24 cellular contexts compared by ENCODE assay signal in genomic region chr9:93612052-93612795, GRCh38. TPM values are rescaled to one million over a fixed set of nuclear protein-coding genes. Genes with fewer than 3 reads are reported as not detected.
A peak's percentile ranks its signal among the peaks of the same experiment; 100 is the strongest.
DNase-seq lines count a peak whose midpoint lies in the region; ATAC-seq and TF ChIP-seq lines count a peak whose summit lies in the region.
"Had no signal": no experiment of that assay in that cellular context is flagged by ENCODE, and none has a peak within 500 bp of the region (broad histone marks: within the 10 kb centered on the region; RNA-seq: fewer than 3 reads in every experiment).

No MANE protein-coding gene starts in this region.

- ATAC-seq in activated CD8-positive, alpha-beta T cell treated with anti-CD3 and anti-CD28 coated beads for 36 hours: peak; percentile 70
- no peak for ATAC-seq in activated CD8-positive, alpha-beta T cell treated with anti-CD3 and anti-CD28 coated beads, Interleukin-2, amount 10 ng/mL, durations not matched to agents 7 days and 5 days
- ATAC-seq in HG03139 (IDR thresholded peaks at IDR 0.05; ENCODE audit: unreplicated experiment): no peak
- ATAC-seq in GM18502 (IDR thresholded peaks at IDR 0.05; ENCODE audit: poor library complexity, unreplicated experiment): no peak
- ATAC-seq: GM23338 had no signal

- TF ChIP-seq CTCF in activated CD8-positive, alpha-beta T cell treated with anti-CD3 and anti-CD28 coated beads for 36 hours (IDR thresholded peaks at IDR 0.05): no peak
- no peak for TF ChIP-seq CTCF in HEK293 (tag by site-specific recombination; IDR thresholded peaks at IDR 0.05)
- no peak for TF ChIP-seq CTCF in uterus (IDR thresholded peaks at IDR 0.05)

- H3K4me3 ChIP-seq in HEK293 (ENCODE audit: low read depth, low read length) (no peak overlapping the region), adipocyte (ENCODE audit: low read length) (no peak overlapping the region), uterus (no peak overlapping the region)
- H3K4me3 ChIP-seq: ascending aorta, dorsolateral prefrontal cortex, GM23338, neural progenitor cell, right lobe of liver had no signal

- H3K4me3 Mint-ChIP-seq in activated CD8-positive, alpha-beta T cell treated with anti-CD3 and anti-CD28 coated beads for 36 hours: no peak overlapping the region
- no peak overlapping the region for H3K4me3 Mint-ChIP-seq in activated CD8-positive, alpha-beta T cell treated with anti-CD3 and anti-CD28 coated beads, Interleukin-2, amount 10 ng/mL, durations not matched to agents 7 days and 5 days
- H3K4me3 Mint-ChIP-seq: activated CD4-positive, alpha-beta T cell treated with anti-CD3 and anti-CD28 coated beads, Interleukin-2, amount 10 ng/mL, durations not matched to agents 7 days and 5 days; GM23338; neural progenitor cell; type B pancreatic cell had no signal

- H3K9me3 ChIP-seq in HEK293 (ENCODE audit: control insufficient read depth, insufficient read depth, low read depth, low read length) (no peaks in the 10 kb centered on the region), adipocyte (ENCODE audit: control insufficient read depth, low read length) (peaks cover 19% of the 10 kb centered on the region), uterus (peaks cover 0 to 16% of the 10 kb centered on the region in 2 donors)

- H3K36me3 Mint-ChIP-seq in activated CD8-positive, alpha-beta T cell treated with anti-CD3 and anti-CD28 coated beads for 36 hours (ENCODE audit: low read depth): peaks cover 21% of the 10 kb centered on the region
- peaks cover 18% of the 10 kb centered on the region for H3K36me3 Mint-ChIP-seq in activated CD8-positive, alpha-beta T cell treated with anti-CD3 and anti-CD28 coated beads, Interleukin-2, amount 10 ng/mL, durations not matched to agents 7 days and 5 days (ENCODE audit: low read depth)

- CTCF ChIA-PET in activated CD8-positive, alpha-beta T cell treated with anti-CD3 and anti-CD28 coated beads for 36 hours (lab: Charles Lee): no interaction called here
- CTCF ChIA-PET in activated CD8-positive, alpha-beta T cell treated with anti-CD3 and anti-CD28 coated beads, Interleukin-2, amount 10 ng/mL, durations not matched to agents 7 days and 5 days (lab: Charles Lee): no interaction called here
- CTCF ChIA-PET in HEK293 (lab: Yijun Ruan, JAX): interaction anchor here (0.6 kb wide), 2 partner anchors 8 to 28 kb away, joined by 3 to 4 read pairs; no protein-coding TSS in a partner anchor

- H3K27ac Mint-ChIP-seq in activated CD8-positive, alpha-beta T cell treated with anti-CD3 and anti-CD28 coated beads for 36 hours: peak overlapping the region; percentile 47
- H3K27ac Mint-ChIP-seq in activated CD8-positive, alpha-beta T cell treated with anti-CD3 and anti-CD28 coated beads, Interleukin-2, amount 10 ng/mL, durations not matched to agents 7 days and 5 days: no peak overlapping the region
- H3K27ac Mint-ChIP-seq: activated CD4-positive, alpha-beta T cell treated with anti-CD3 and anti-CD28 coated beads, Interleukin-2, amount 10 ng/mL, durations not matched to agents 7 days and 5 days; GM23338; neural progenitor cell had no signal

- peaks cover 16% of the 10 kb centered on the region for H3K9me3 Mint-ChIP-seq in activated CD8-positive, alpha-beta T cell treated with anti-CD3 and anti-CD28 coated beads for 36 hours
- H3K9me3 Mint-ChIP-seq in activated CD8-positive, alpha-beta T cell treated with anti-CD3 and anti-CD28 coated beads, Interleukin-2, amount 10 ng/mL, durations not matched to agents 7 days and 5 days (ENCODE audit: insufficient read depth): peaks cover 15% of the 10 kb centered on the region

- no peaks in the 10 kb centered on the region for H3K27me3 Mint-ChIP-seq in activated CD8-positive, alpha-beta T cell treated with anti-CD3 and anti-CD28 coated beads for 36 hours
- no peaks in the 10 kb centered on the region for H3K27me3 Mint-ChIP-seq in activated CD8-positive, alpha-beta T cell treated with anti-CD3 and anti-CD28 coated beads, Interleukin-2, amount 10 ng/mL, durations not matched to agents 7 days and 5 days (ENCODE audit: low read depth)
- H3K27me3 Mint-ChIP-seq: activated CD4-positive, alpha-beta T cell treated with anti-CD3 and anti-CD28 coated beads, Interleukin-2, amount 10 ng/mL, durations not matched to agents 7 days and 5 days; type B pancreatic cell had no signal

- H3K4me1 Mint-ChIP-seq in activated CD8-positive, alpha-beta T cell treated with anti-CD3 and anti-CD28 coated beads for 36 hours (ENCODE audit: low read depth): peaks cover 20% of the 10 kb centered on the region
- peaks cover 6% of the 10 kb centered on the region for H3K4me1 Mint-ChIP-seq in activated CD8-positive, alpha-beta T cell treated with anti-CD3 and anti-CD28 coated beads, Interleukin-2, amount 10 ng/mL, durations not matched to agents 7 days and 5 days (ENCODE audit: low read depth)

- no peaks in the 10 kb centered on the region for H3K27me3 ChIP-seq in adipocyte (replicated peaks; ENCODE audit: control insufficient read depth, insufficient read depth, low read length)
- H3K27me3 ChIP-seq in uterus: no peaks in the 10 kb centered on the region
- H3K27me3 ChIP-seq: ascending aorta, dorsolateral prefrontal cortex, neural progenitor cell, right lobe of liver had no signal

- no peaks in the 10 kb centered on the region for H3K4me1 ChIP-seq in HEK293 (ENCODE audit: control insufficient read depth, insufficient read depth, low read length)
- no peaks in the 10 kb centered on the region for H3K4me1 ChIP-seq in adipocyte (ENCODE audit: control insufficient read depth, insufficient read depth, low read length)
- no peaks in the 10 kb centered on the region for H3K4me1 ChIP-seq in uterus

- intact Hi-C loops in activated CD8-positive, alpha-beta T cell treated with anti-CD3 and anti-CD28 coated beads for 36 hours (cut with micrococcal nuclease): no loop called here
- intact Hi-C loops in uterus (cut with DNase I; ENCODE audit: low total_unique reads): no loop called here

- no peaks in the 10 kb centered on the region for H3K36me3 ChIP-seq in HEK293 (ENCODE audit: control insufficient read depth in 2 of 2, insufficient read depth in 1 of 2, low read length in 2 of 2)
- H3K36me3 ChIP-seq in adipocyte (ENCODE audit: control insufficient read depth, insufficient read depth, low read length, severe bottlenecking): no peaks in the 10 kb centered on the region
- no peaks in the 10 kb centered on the region for H3K36me3 ChIP-seq in uterus
- H3K36me3 ChIP-seq: ascending aorta, neural progenitor cell, right lobe of liver had no signal

- POLR2A ChIA-PET in activated CD8-positive, alpha-beta T cell treated with anti-CD3 and anti-CD28 coated beads for 36 hours (lab: Charles Lee): no interaction called here
- POLR2A ChIA-PET in activated CD8-positive, alpha-beta T cell treated with anti-CD3 and anti-CD28 coated beads, Interleukin-2, amount 10 ng/mL, durations not matched to agents 7 days and 5 days (lab: Charles Lee): no interaction called here
- POLR2A ChIA-PET in HEK293 (lab: Yijun Ruan, JAX): no interaction called here

- H3K27ac ChIP-seq in HEK293 (ENCODE audit: extremely low read depth, low read depth, low read length): no peak overlapping the region
- no peak overlapping the region for H3K27ac ChIP-seq in uterus
- H3K27ac ChIP-seq: ascending aorta, dorsolateral prefrontal cortex, HL-60, neural progenitor cell, right lobe of liver had no signal

- DNase-seq in activated CD8-positive, alpha-beta T cell treated with anti-CD3 and anti-CD28 coated beads for 36 hours: peak; percentile 47
- DNase-seq in activated CD8-positive, alpha-beta T cell treated with anti-CD3 and anti-CD28 coated beads, Interleukin-2, amount 10 ng/mL, durations not matched to agents 7 days and 5 days: no peak
- peak; percentile 10 for DNase-seq in adipocyte (ENCODE audit: low read depth)
- DNase-seq in stimulated activated CD8-positive, alpha-beta memory T cell treated with anti-CD3 and anti-CD28 coated beads, Interleukin-4, amount 100 ng/mL, for 48 hours: peak; percentile 21
- no peak for DNase-seq in uterus
- DNase-seq: activated CD4-positive, alpha-beta T cell treated with anti-CD3 and anti-CD28 coated beads, Interleukin-2, amount 10 ng/mL, durations not matched to agents 7 days and 5 days; activated naive CD4-positive, alpha-beta T cell treated with anti-CD3 and anti-CD28 coated beads, Interleukin-2, amount 50 U/mL, for 16 hours; AML-193; central memory CD4-positive, alpha-beta T cell; DMS79; GF-D8; kidney glomerular epithelial cell; NCI-H1048; NCI-H187 treated with DMSO at 0.1 percent for 48 hours had no signal

- no peak overlapping the region for H3K9ac ChIP-seq in adipocyte (ENCODE audit: low read length)
- H3K9ac ChIP-seq: neural progenitor cell had no signal

- TF ChIP-seq POLR2A in uterus (IDR thresholded peaks at IDR 0.05): no peak

TF ChIP-seq in HEK293, 187 proteins besides CTCF, POLR2A, EP300 and RAD21 (continues in another document):
- TF ChIP-seq ZBTB6 (tag by site-specific recombination; IDR thresholded peaks at IDR 0.05) (no peak), TRIM28 (IDR thresholded peaks at IDR 0.05; ENCODE audit: borderline replicate concordance, low read length) (no peak), SCRT2 (tag by site-specific recombination; IDR thresholded peaks at IDR 0.05) (peak; percentile 51)

RNA-seq across cellular contexts. Expression of gene PHF2, which starts 35.8 kb away (rescaled TPM):
- total RNA-seq in activated CD8-positive, alpha-beta T cell treated with anti-CD3 and anti-CD28 coated beads for 36 hours: 10 to 100 TPM; 12.9 to 13.1 TPM
- total RNA-seq in activated CD8-positive, alpha-beta T cell treated with anti-CD3 and anti-CD28 coated beads, Interleukin-2, amount 10 ng/mL, durations not matched to agents 7 days and 5 days: 10 to 100 TPM; 22.1 to 23.5 TPM
- total RNA-seq in uterus: 10 to 100 TPM in 3 of 4 donors, 1 to 10 TPM in 1; 7.7 to 54.5 (median 25.0) TPM

Comparison
In these comparisons a context has a peak if more than half of its experiments do, and no peak if none do; other contexts are left out.
1. DNase-seq: peak in activated CD8-positive, alpha-beta T cell treated with anti-CD3 and anti-CD28 coated beads for 36 hours (single experiment), adipocyte (single experiment) and stimulated activated CD8-positive, alpha-beta memory T cell treated with anti-CD3 and anti-CD28 coated beads, Interleukin-4, amount 100 ng/mL, for 48 hours (single experiment); none in activated CD8-positive, alpha-beta T cell treated with anti-CD3 and anti-CD28 coated beads, Interleukin-2, amount 10 ng/mL, durations not matched to agents 7 days and 5 days (single experiment) and uterus (0 of 2).